ENCODE assay signal across 8 cellular contexts in genomic region chr22:19970479-19971275, GRCh38. TPM values are rescaled to one million over a fixed set of nuclear protein-coding genes. Genes with fewer than 3 reads are reported as not detected.
DNase-seq lines count a peak whose midpoint lies in the region; ATAC-seq and TF ChIP-seq lines count a peak whose summit lies in the region.

No MANE protein-coding gene starts in this region.

- H3K27me3 ChIP-seq in BLaER1 (no peaks in the 10 kb centered on the region), HCT116 (ENCODE audit: insufficient read depth, low read length) (no peaks in the 10 kb centered on the region), SJCRH30 (no peaks in the 10 kb centered on the region), prostate gland (replicated peaks; ENCODE audit: insufficient read depth) (no peaks in the 10 kb centered on the region), aorta (ENCODE audit: control insufficient read depth in 1 of 2, insufficient read depth in 2 of 2, low read length in 1 of 2) (no peaks in the 10 kb centered on the region)

- H4K20me1 ChIP-seq in BLaER1 (peaks cover 66% of the 10 kb centered on the region), HCT116 (ENCODE audit: insufficient read depth) (no peaks in the 10 kb centered on the region)

- H3K79me2 ChIP-seq in HCT116 (ENCODE audit: insufficient read depth, low read length) = no peaks in the 10 kb centered on the region

- H3K4me2 ChIP-seq in BLaER1 (no peak overlapping the region), HCT116 (ENCODE audit: low read length) (no peak overlapping the region)

- H3K9me2 ChIP-seq in HCT116 (ENCODE audit: insufficient read depth) = no peaks in the 10 kb centered on the region

- ATAC-seq in HCT116 (peak; percentile 68), aorta (ENCODE audit: low FRiP score) (peak; percentile 80), HG02970 (IDR thresholded peaks at IDR 0.05; ENCODE audit: low FRiP score, unreplicated experiment) (no peak)

- H3K9ac ChIP-seq in BLaER1 (no peak overlapping the region), HCT116 (ENCODE audit: low read length) (no peak overlapping the region)

- DNase-seq in HCT116 (ENCODE audit: low read depth, low spot score) = no peak
- peak; percentile 70 to 81 for DNase-seq in SJCRH30
- DNase-seq in activated naive CD4-positive, alpha-beta T cell treated with Interleukin-2 at 50 U/mL for 16 hours = peak; percentile 80
- DNase-seq in head of caudate nucleus = peak; percentile 44 to 89 (median 76)
- peak; percentile 42 for DNase-seq in prostate gland (ENCODE audit: low spot score)
- DNase-seq in aorta = peak; percentile 76 to 92

- CTCF ChIA-PET in HCT116 (lab: Charles Lee) = interaction anchor here (1.1 to 1.2 kb wide), 3 partner anchors 14 to 158 kb away, joined by 3 to 7 read pairs (median 3); no protein-coding TSS in a partner anchor

- intact Hi-C loops in HCT116 (cut with micrococcal nuclease) = loop anchor here (1.0 to 5.0 kb wide), 2 partner anchors 42 to 58 kb away; no protein-coding TSS in a partner anchor
- intact Hi-C loops in head of caudate nucleus (cut with DNase I) = loop anchor here (2.0 kb wide), 1 partner anchor 68 kb away; no protein-coding TSS in a partner anchor
- intact Hi-C loops in prostate gland (cut with DNase I) = loop anchor here (1.0 kb wide), 1 partner anchor 43 kb away; no protein-coding TSS in a partner anchor
- intact Hi-C loops in aorta (cut with DNase I) = loop anchor here (1.0 to 10.0 kb wide), 2 partner anchors 43 to 114 kb away; partner anchors contain the start of gene DGCR8 (in 1 of the 2)

- TF ChIP-seq POLR2A in HCT116 (IDR thresholded peaks at IDR 0.05; ENCODE audit: borderline replicate concordance, extremely low read depth, insufficient read depth, insufficient read length) (no peak), prostate gland (IDR thresholded peaks at IDR 0.05) (no peak)

- WGBS in prostate gland = 56% methylated on average over 25 of the region's 25 CpGs
- 48 to 52% methylated on average over 24 to 25 of the region's 25 CpGs for WGBS in aorta, 2 donors

- H3K4me1 ChIP-seq in BLaER1 (peaks cover 38% of the 10 kb centered on the region), HCT116 (ENCODE audit: control insufficient read depth in 1 of 2, insufficient read depth in 2 of 2, low read length in 2 of 2) (peaks cover 10 to 25% of the 10 kb centered on the region in 2 experiments), SJCRH30 (peaks cover 15% of the 10 kb centered on the region), prostate gland (replicated peaks) (no peaks in the 10 kb centered on the region), aorta (ENCODE audit: control insufficient read depth in 1 of 2, insufficient read depth in 2 of 2, low read length in 2 of 2) (no peaks in the 10 kb centered on the region)

- peaks cover 78% of the 10 kb centered on the region for H3K36me3 ChIP-seq in BLaER1
- H3K36me3 ChIP-seq in HCT116 (ENCODE audit: control insufficient read depth in 1 of 2, insufficient read depth in 2 of 2, low read length in 2 of 2) = peaks cover 12 to 19% of the 10 kb centered on the region in 2 experiments; a peak in 3 of 4 replicates
- peaks cover 12% of the 10 kb centered on the region; the same call in 1 of the 2 replicates for H3K36me3 ChIP-seq in SJCRH30
- peaks cover 3 to 11% of the 10 kb centered on the region in 2 donors for H3K36me3 ChIP-seq in prostate gland
- H3K36me3 ChIP-seq in aorta (ENCODE audit: control insufficient read depth in 1 of 2, insufficient read depth in 2 of 2, low read length in 1 of 2) = peaks cover 0 to 5% of the 10 kb centered on the region in 2 donors

- TF ChIP-seq CTCF in HCT116 (IDR thresholded peaks at IDR 0.05 in 2 of 3, conservative IDR thresholded peaks at IDR 0.05 in 1 of 3; ENCODE audit: borderline replicate concordance in 1 of 3, insufficient read depth in 1 of 3, low read depth in 2 of 3, low read length in 2 of 3) = peak; percentile 56 to 96 (median 94); a peak in 5 of 6 replicates
- TF ChIP-seq CTCF in prostate gland (IDR thresholded peaks at IDR 0.05) = peak; percentile 83 to 97 (median 88)

- H3K4me3 ChIP-seq in BLaER1 (no peak overlapping the region), HCT116 (replicated peaks in 1 of 2; ENCODE audit: low read depth in 1 of 2, low read length in 2 of 2) (no peak overlapping the region), SJCRH30 (no peak overlapping the region), prostate gland (no peak overlapping the region), aorta (ENCODE audit: low read length in 2 of 2) (no peak overlapping the region)

- RAD21 ChIA-PET in HCT116 (lab: Charles Lee; ENCODE audit: low non-redundant PET in 1 of 2, low total read pairs in 2 of 2, uncharacterized antibody in 2 of 2, unreplicated experiment in 2 of 2) = no interaction called here

- H3K27ac ChIP-seq in BLaER1 (0 out of 2 replicates have a peak overlapping the region, but pooled peaks have one; percentile 13), HCT116 (ENCODE audit: low read depth, low read length) (no peak overlapping the region; the same call in 1 of the 2 replicates), SJCRH30 (no peak overlapping the region), prostate gland (peak overlapping the region in 1 of 2 donors; percentile 23), aorta (ENCODE audit: low read depth in 1 of 2, low read length in 2 of 2) (no peak overlapping the region)

- H3K9me3 ChIP-seq in BLaER1 (no peaks in the 10 kb centered on the region), HCT116 (ENCODE audit: control insufficient read depth in 1 of 2, insufficient read depth in 1 of 2, low read depth in 1 of 2, low read length in 2 of 2) (no peaks in the 10 kb centered on the region), SJCRH30 (replicated peaks) (no peaks in the 10 kb centered on the region), prostate gland (no peaks in the 10 kb centered on the region), aorta (ENCODE audit: control insufficient read depth, low read length) (no peaks in the 10 kb centered on the region)

- TF ChIP-seq RAD21 in HCT116 (IDR thresholded peaks at IDR 0.05; ENCODE audit: low read depth) = peak; percentile 89

- no TSS peak for BruUV-seq in HCT116 (replicated peaks; lab: Mats Ljungman, UMichigan)

- no peak overlapping the region for H2AFZ ChIP-seq in HCT116 (ENCODE audit: low read depth, low read length, poor library complexity, severe bottlenecking)

- POLR2A ChIA-PET in HCT116 (lab: Charles Lee) = interaction anchor here (0.8 kb wide), 1 partner anchor 8 kb away, joined by 3 read pairs; no protein-coding TSS in a partner anchor

TF ChIP-seq in HCT116, 20 proteins besides CTCF, POLR2A, EP300 and RAD21:
- no peak for TF ChIP-seq ELF1 (IDR thresholded peaks at IDR 0.05; ENCODE audit: borderline replicate concordance, low read depth)
- no peak for TF ChIP-seq CBX3 (IDR thresholded peaks at IDR 0.05; ENCODE audit: low read depth)
- 0 out of 2 replicates have a peak, but pooled peaks have one; percentile 0 for TF ChIP-seq POLR2AphosphoS5 (IDR thresholded peaks at IDR 0.05; ENCODE audit: low read depth, low read length)
- TF ChIP-seq EZH2phosphoT487 (IDR thresholded peaks at IDR 0.05; ENCODE audit: borderline replicate concordance) = no peak
- no peak for TF ChIP-seq ZFX (IDR thresholded peaks at IDR 0.05)
- TF ChIP-seq EZH2 (IDR thresholded peaks at IDR 0.05) = no peak
TF ChIP-seq in HCT116: peak in this region for 1.

RNA-seq across cellular contexts. Expression of gene TXNRD2, which starts 29.1 kb away (rescaled TPM):
- total RNA-seq in HCT116 (2021; ENCODE audit: unreplicated experiment) (19.7 TPM), prostate gland (10 to 100 TPM; 62.1 to 84.5 TPM), aorta (10 to 100 TPM; 21.0 to 29.5 TPM)
- polyA plus RNA-seq in HCT116 (2012) = 13.2 and 14.8 TPM in 2 replicates
- 17.0 and 17.2 TPM in 2 replicates for total RNA-seq in SJCRH30 (2014; rRNA removed; shearing (Covaris generic))
- 10 to 100 TPM; 13.3 to 59.0 TPM for polyA plus RNA-seq in aorta

RNA-seq across cellular contexts. Expression of gene COMT, which starts 29.1 kb away (rescaled TPM):
- 109 TPM for total RNA-seq in HCT116 (2021; ENCODE audit: unreplicated experiment)
- polyA plus RNA-seq in HCT116 (2012) = 142 and 156 TPM in 2 replicates
- total RNA-seq in SJCRH30 (2014; rRNA removed; shearing (Covaris generic)) = 69.2 and 74.6 TPM in 2 replicates
- 100 to 1,000 TPM; 456 to 513 TPM for total RNA-seq in prostate gland
- 100 to 1,000 TPM; 101 to 111 TPM for total RNA-seq in aorta
- polyA plus RNA-seq in aorta = 100 to 1,000 TPM in 1 of 2 donors, 10 to 100 TPM in 1; 96.7 to 176 TPM

RNA-seq across cellular contexts. Expression of gene ARVCF, which starts 45.9 kb away (rescaled TPM):
- total RNA-seq in HCT116 (2021; ENCODE audit: unreplicated experiment) (42.8 TPM), prostate gland (10 to 100 TPM; 39.6 to 65.9 TPM), aorta (10 to 100 TPM; 59.7 to 64.4 TPM)
- 31.1 and 33.4 TPM in 2 replicates for polyA plus RNA-seq in HCT116 (2012)
- total RNA-seq in SJCRH30 (2014; rRNA removed; shearing (Covaris generic)) = 4.2 and 9.0 TPM in 2 replicates
- 100 to 1,000 TPM in 1 of 2 donors, 10 to 100 TPM in 1; 15.4 to 102 TPM for polyA plus RNA-seq in aorta

RNA-seq across cellular contexts. Expression of gene TANGO2, which starts 50.2 kb away (rescaled TPM):
- total RNA-seq in HCT116 (2021; ENCODE audit: unreplicated experiment) (17.0 TPM), prostate gland (10 to 100 TPM; 34.3 to 40.1 TPM), aorta (10 to 100 TPM; 35.2 to 45.3 TPM)
- polyA plus RNA-seq in HCT116 (2012) = 14.7 and 15.6 TPM in 2 replicates
- total RNA-seq in SJCRH30 (2014; rRNA removed; shearing (Covaris generic)) = 8.1 and 9.4 TPM in 2 replicates
- 10 to 100 TPM; 24.8 to 38.0 TPM for polyA plus RNA-seq in aorta
